ENCODE assay signal across 25 cellular contexts in the genomic region with DNA sequence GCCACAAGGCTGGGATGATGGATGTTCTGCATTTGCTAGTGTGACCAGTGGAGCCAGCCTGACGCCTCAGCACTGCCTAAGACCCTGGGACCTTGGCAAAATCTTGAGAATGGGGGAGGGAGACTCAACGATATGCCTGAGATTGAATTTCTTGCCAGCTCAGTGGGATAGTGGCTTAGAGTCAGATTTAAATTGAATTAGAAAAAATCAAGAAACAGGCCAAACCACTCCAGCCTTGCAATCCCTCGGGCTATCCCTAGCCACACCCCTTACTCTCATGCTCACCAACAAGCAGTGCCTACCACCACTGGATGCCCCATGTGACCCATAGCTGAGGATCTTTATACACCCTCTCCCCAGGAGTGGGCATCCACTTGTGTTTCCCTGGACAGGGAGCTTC. TPM values are rescaled to one million over a fixed set of nuclear protein-coding genes. Genes with fewer than 3 reads are reported as not detected.
DNase-seq lines count a peak whose midpoint lies in the region; ATAC-seq, FAIRE-seq and TF ChIP-seq lines count a peak whose summit lies in the region.
"Had no signal": no experiment of that assay in that cellular context is flagged by ENCODE, and none has a peak within 500 bp of the region (broad histone marks: within the 10 kb centered on the region; RNA-seq: fewer than 3 reads in every experiment).

No MANE protein-coding gene starts in this region.

- H3K23ac ChIP-seq in H1 (ENCODE audit: insufficient read length): no peak overlapping the region

- TF ChIP-seq EP300 in H1 (IDR thresholded peaks at IDR 0.05; ENCODE audit: borderline replicate concordance in 1 of 2, low read depth in 2 of 2, low read length in 2 of 2): no peak

- H3K36me3 Mint-ChIP-seq in mesothelial cell of epicardium: peaks cover 4% of the 10 kb centered on the region
- H3K36me3 Mint-ChIP-seq: CD8-positive, alpha-beta T cell had no signal

- no peaks in the 10 kb centered on the region for H3K79me2 ChIP-seq in PC-3 (ENCODE audit: low read length)
- H3K79me2 ChIP-seq in H1 (ENCODE audit: control insufficient read depth in 1 of 2, insufficient read depth in 2 of 2, low read length in 2 of 2): no peaks in the 10 kb centered on the region

- H3K9ac ChIP-seq in PC-3 (ENCODE audit: low read length): no peak overlapping the region
- no peak overlapping the region for H3K9ac ChIP-seq in H1 (replicated peaks in 1 of 4; ENCODE audit: extremely low read depth in 1 of 4, low read depth in 3 of 4, low read length in 3 of 4)
- H3K9ac ChIP-seq: BLaER1 treated with 17β-estradiol and CSF1 and Interleukin-3, amounts not matched to agents 10 nM and 100 nM had no signal

- no peak overlapping the region for H4K8ac ChIP-seq in H1 (ENCODE audit: extremely low read depth, insufficient read depth, low read length)

- H3K56ac ChIP-seq in H1 (replicated peaks; ENCODE audit: insufficient read length, low read depth, low read length): no peak overlapping the region

- 0 out of 2 replicates have a peak overlapping the region, but pooled peaks have one; percentile 2 for H2BK12ac ChIP-seq in H1 (ENCODE audit: low read depth, low read length)

- H3K18ac ChIP-seq in H1 (ENCODE audit: extremely low read depth, low read length): no peak overlapping the region

- no peak overlapping the region for H3K4me3 Mint-ChIP-seq in mesothelial cell of epicardium
- H3K4me3 Mint-ChIP-seq: CD8-positive, alpha-beta T cell; HFFc6 had no signal

- H3K4me1 ChIP-seq in PC-3 (ENCODE audit: insufficient read depth, low read length): peaks cover 36% of the 10 kb centered on the region
- H3K4me1 ChIP-seq in H1 (replicated peaks in 1 of 4; ENCODE audit: control insufficient read depth in 3 of 4, insufficient read depth in 4 of 4, low read length in 3 of 4): peaks cover 0 to 7% (median 5%) of the 10 kb centered on the region in 4 experiments
- H3K4me1 ChIP-seq: A549 had no signal

- H3K4me2 ChIP-seq in PC-3 (ENCODE audit: low read length): peak overlapping the region; percentile 21; the same call in 1 of the 2 replicates
- no peak overlapping the region for H3K4me2 ChIP-seq in H1 (ENCODE audit: insufficient read depth in 1 of 2, low read depth in 2 of 2, low read length in 2 of 2)
- H3K4me2 ChIP-seq: A549 had no signal

- TF ChIP-seq POLR2A in H1 (IDR thresholded peaks at IDR 0.05; ENCODE audit: control extremely low read depth in 1 of 2, low read depth in 2 of 2, low read length in 2 of 2): no peak

- no peak overlapping the region for H4K91ac ChIP-seq in H1 (replicated peaks; ENCODE audit: insufficient read length, low read length)

- no peaks in the 10 kb centered on the region for H3K9me2 ChIP-seq in PC-3 (replicated peaks; ENCODE audit: low read length)

- ATAC-seq in PC-3 (no peak), GM21576 (IDR thresholded peaks at IDR 0.05; ENCODE audit: unreplicated experiment) (no peak)
- ATAC-seq: CD8-positive, alpha-beta T cell; Panc1 had no signal

- H3K79me1 ChIP-seq in H1 (ENCODE audit: low read depth, low read length): no peaks in the 10 kb centered on the region

- no TSS peak for BruUV-seq in PC-3 (replicated peaks; lab: Mats Ljungman, UMichigan)

- H4K5ac ChIP-seq in H1 (ENCODE audit: insufficient read length, low read depth, low read length): no peak overlapping the region

- H3K14ac ChIP-seq in H1 (ENCODE audit: insufficient read length): no peak overlapping the region

- H3K27ac Mint-ChIP-seq in mesothelial cell of epicardium: peak overlapping the region; percentile 86
- H3K27ac Mint-ChIP-seq: CD8-positive, alpha-beta T cell; HFFc6 had no signal

- POLR2A ChIA-PET in PC-3 (lab: Charles Lee; ENCODE audit: unreplicated experiment) (interaction anchor here (0.5 kb wide), 1 partner anchor 381 kb away, joined by 4 read pairs; no protein-coding TSS in a partner anchor), H1 (lab: Charles Lee; ENCODE audit: partially characterized antibody) (no interaction called here)

- no peak overlapping the region for H3K4me3 ChIP-seq in PC-3 (ENCODE audit: low read length)
- no peak overlapping the region for H3K4me3 ChIP-seq in H1 (ENCODE audit: extremely low read depth in 1 of 4, insufficient read depth in 2 of 4, low read depth in 3 of 4, low read length in 4 of 4)
- H3K4me3 ChIP-seq: A549; BLaER1 treated with 17β-estradiol and CSF1 and Interleukin-3, amounts not matched to agents 10 nM and 100 nM had no signal

- H3K27ac ChIP-seq in PC-3 (ENCODE audit: low read length) (peak overlapping the region; percentile 46), H1 (ENCODE audit: low read depth, low read length) (no peak overlapping the region)
- H3K27ac ChIP-seq: A549 had no signal

- no peak overlapping the region for H2BK120ac ChIP-seq in H1 (replicated peaks; ENCODE audit: low read depth, low read length)

- WGBS in H1 (ENCODE audit: extremely low coverage in 1 of 2, insufficient coverage in 1 of 2, insufficient read length in 1 of 2, insufficient replicate concordance in 2 of 2, low coverage in 1 of 2, low lambda C conversion rate in 2 of 2, missing lambda C conversion rate in 1 of 2), 2 experiments: 89% methylated on average over 3 of the region's 3 CpGs; no CpG with 5 or more reads in 1 of the 2 experiments

- peaks cover 12% of the 10 kb centered on the region for H3K9me3 Mint-ChIP-seq in mesothelial cell of epicardium
- H3K9me3 Mint-ChIP-seq: CD8-positive, alpha-beta T cell; HFFc6 had no signal

- peaks cover 2% of the 10 kb centered on the region; the same call in 1 of the 2 replicates for H3K23me2 ChIP-seq in H1 (ENCODE audit: low read depth, low read length)

- H3K36me3 ChIP-seq in PC-3 (ENCODE audit: low read depth, low read length): no peaks in the 10 kb centered on the region; the same call in 1 of the 2 replicates
- no peaks in the 10 kb centered on the region for H3K36me3 ChIP-seq in H1 (ENCODE audit: control insufficient read depth in 2 of 4, insufficient read depth in 4 of 4, low read length in 3 of 4)
- H3K36me3 ChIP-seq: BLaER1 treated with 17β-estradiol and CSF1 and Interleukin-3, amounts not matched to agents 10 nM and 100 nM had no signal

- no peaks in the 10 kb centered on the region for H3F3A ChIP-seq in PC-3 (ENCODE audit: low read length, unreplicated experiment)

- no peak overlapping the region for H2BK20ac ChIP-seq in H1 (ENCODE audit: low read length)

- H4K20me1 ChIP-seq in PC-3 (ENCODE audit: low read length): no peaks in the 10 kb centered on the region
- no peaks in the 10 kb centered on the region for H4K20me1 ChIP-seq in H1 (replicated peaks in 1 of 2; ENCODE audit: control insufficient read depth in 1 of 2, insufficient read depth in 2 of 2, low read length in 2 of 2)
- H4K20me1 ChIP-seq: BLaER1 treated with 17β-estradiol and CSF1 and Interleukin-3, amounts not matched to agents 10 nM and 100 nM had no signal

- H2BK15ac ChIP-seq in H1 (ENCODE audit: low read length): 0 out of 2 replicates have a peak overlapping the region, but pooled peaks have one; percentile 53

- intact Hi-C loops in PC-3 (cut with micrococcal nuclease): no loop called here

- DNase-seq in ELF-1 (ENCODE audit: low read depth, low spot score): peak; percentile 52
- DNase-seq in PC-3: peak; percentile 63
- DNase-seq in H1 (ENCODE audit: low read depth in 1 of 2, low spot score in 2 of 2): no peak
- DNase-seq in mesothelial cell of epicardium (ENCODE audit: low spot score in 2 of 2, unreplicated experiment in 2 of 2): no peak
- DNase-seq in dermis blood vessel endothelial cell: no peak
- DNase-seq in Ammon's horn (ENCODE audit: low spot score): no peak
- no peak for DNase-seq in stimulated activated CD4-positive, alpha-beta T cell treated with anti-CD3 and anti-CD28 coated beads, Interleukin-2, amount 100 ng/mL, for 48 hours
- DNase-seq: Calu3; CD8-positive, alpha-beta T cell; EL; HFFc6; Kasumi-1; MM.1S; NCI-H1092; NCI-H146; NCI-H2227 treated with DMSO at 0.1 percent for 48 hours; NCI-H510A treated with DMSO at 0.1 percent for 48 hours; NCI-H774 had no signal

- no peaks in the 10 kb centered on the region for H3K27me3 ChIP-seq in PC-3 (ENCODE audit: low read length)
- no peaks in the 10 kb centered on the region; a peak in 1 of 7 replicates for H3K27me3 ChIP-seq in H1 (replicated peaks in 1 of 4; ENCODE audit: control insufficient read depth in 3 of 4, extremely low read depth in 1 of 4, insufficient read depth in 3 of 4, low read length in 3 of 4)
- H3K27me3 ChIP-seq: BLaER1 treated with 17β-estradiol and CSF1 and Interleukin-3, amounts not matched to agents 10 nM and 100 nM had no signal

- H3K9me3 ChIP-seq in PC-3 (ENCODE audit: low read length) (no peaks in the 10 kb centered on the region), H1 (ENCODE audit: insufficient read depth in 2 of 2, low read depth in 1 of 2, low read length in 1 of 2) (peaks cover 6 to 19% of the 10 kb centered on the region in 2 experiments; a peak in 1 of 4 replicates)

- peaks cover 26% of the 10 kb centered on the region for H3K4me1 Mint-ChIP-seq in mesothelial cell of epicardium

- CTCF ChIA-PET in PC-3 (lab: Charles Lee) (no interaction called here), H1 (lab: Charles Lee; ENCODE audit: partially characterized antibody) (interaction anchor here (0.6 to 2.9 kb wide), 6 partner anchors 9 to 206 kb away, joined by 3 to 9 read pairs (median 4); no protein-coding TSS in a partner anchor)

- H2BK5ac ChIP-seq in H1 (ENCODE audit: low read depth, low read length): 0 out of 2 replicates have a peak overlapping the region, but pooled peaks have one; percentile 16

- no peak for TF ChIP-seq RAD21 in H1 (IDR thresholded peaks at IDR 0.05 in 1 of 2, conservative IDR thresholded peaks at IDR 0.05 in 1 of 2; ENCODE audit: low read depth in 2 of 2, low read length in 2 of 2)

- TF ChIP-seq CTCF in PC-3 (conservative IDR thresholded peaks at IDR 0.05; ENCODE audit: low read depth, low read length) (no peak), H1 (IDR thresholded peaks at IDR 0.05; ENCODE audit: control extremely low read depth in 1 of 3, insufficient read depth in 1 of 3, low read depth in 1 of 3, low read length in 3 of 3) (no peak), mesothelial cell of epicardium (IDR thresholded peaks at IDR 0.05; ENCODE audit: unreplicated experiment) (no peak)

- H2AK5ac ChIP-seq in H1 (ENCODE audit: low read depth, low read length): no peak overlapping the region; the same call in 1 of the 2 replicates

- H2AFZ ChIP-seq in PC-3 (ENCODE audit: low read length) (no peak overlapping the region), H1 (ENCODE audit: low read length) (no peak overlapping the region)

- FAIRE-seq in H1 (lab: Jason Lieb, UNC): no peak
- FAIRE-seq: A549, GM12891, GM18507, H54 had no signal

- no peak overlapping the region for H3K4ac ChIP-seq in H1 (replicated peaks; ENCODE audit: insufficient read length, low read depth, low read length)

- no peaks in the 10 kb centered on the region for H3K27me3 Mint-ChIP-seq in mesothelial cell of epicardium (ENCODE audit: low read depth)

RNA-seq across cellular contexts. Expression of gene PDE8A, which starts 18.7 kb away (rescaled TPM):
- total RNA-seq in PC-3 (2014; rRNA removed) (44.2 and 62.0 TPM in 2 replicates), mesothelial cell of epicardium (33.5 to 38.4 TPM (median 36.7 TPM) in 3 replicates), dermis blood vessel endothelial cell (69.8 and 85.3 TPM in 2 replicates)
- 4.5 and 6.9 TPM in 2 replicates for total RNA-seq in H1 (2021; fragmentation: NEBNext Ultra II Directional; extraction: Animal tissue kit (Norgen Biotek cat#: 25700))
- 4.8 and 7.8 TPM in 2 replicates for polyA plus RNA-seq in H1 (2011; rRNA removed)
- 7.7 TPM for polyA plus RNA-seq in H1 (2011; cell fraction: cytosol; rRNA removed)
- polyA plus RNA-seq in H1 (2011; cell fraction: nucleus; rRNA removed): 15.3 TPM
- polyA plus RNA-seq in H1 (2012, experiment 1 of 2): 4.7 to 7.4 TPM (median 6.0 TPM) in 4 replicates
- polyA plus RNA-seq in H1 (2012, experiment 2 of 2): 0.47 TPM
- polyA plus RNA-seq in H1 (2013, experiment 1 of 2): 4.1 TPM
- polyA plus RNA-seq in H1 (2013, experiment 2 of 2): 4.0 TPM
- polyA minus RNA-seq in H1 (2011; rRNA and poly(A)+ RNA removed): 14.4 and 15.1 TPM in 2 replicates
- 5.7 TPM for polyA minus RNA-seq in H1 (2011; cell fraction: cytosol; rRNA and poly(A)+ RNA removed)
- 35.1 TPM for polyA minus RNA-seq in H1 (2011; cell fraction: nucleus; rRNA and poly(A)+ RNA removed)

Comparison
In these comparisons a context has a peak if more than half of its experiments do, and no peak if none do; other contexts are left out.
1. DNase-seq: peak in ELF-1 (single experiment) and PC-3 (single experiment); none in H1 (0 of 2), mesothelial cell of epicardium (0 of 2), dermis blood vessel endothelial cell (single experiment), Ammon's horn (single experiment) and stimulated activated CD4-positive, alpha-beta T cell treated with anti-CD3 and anti-CD28 coated beads, Interleukin-2, amount 100 ng/mL, for 48 hours (0 of 2).